ENCODE assay signal across 8 cellular contexts in genomic region chr11:111512296-111513239, GRCh38. TPM values are rescaled to one million over a fixed set of nuclear protein-coding genes. Genes with fewer than 3 reads are reported as not detected.
A peak's percentile ranks its signal among the peaks of the same experiment; 100 is the strongest.
DNase-seq lines count a peak whose midpoint lies in the region; ATAC-seq and TF ChIP-seq lines count a peak whose summit lies in the region.

Gene BTG4 (minus strand): TSS chr11:111512386. CDS start chr11:111498776, 13,610 bp downstream.

- H3K27ac Mint-ChIP-seq in neural crest cell (ENCODE audit: unreplicated experiment): no peak within 1 kb of the TSS

- no peak for TF ChIP-seq EP300 in esophagus muscularis mucosa (IDR thresholded peaks at IDR 0.05)

- intact Hi-C loops in esophagus muscularis mucosa (cut with DNase I): no loop called here

- no peaks in the 10 kb centered on the region for H3K9me3 Mint-ChIP-seq in neural crest cell

- 18% methylated on average over 19 of the region's 90 CpGs for WGBS in esophagus muscularis mucosa

- H3K27ac ChIP-seq in esophagus muscularis mucosa (replicated peaks in 1 of 4): no peak within 1 kb of the TSS

- TF ChIP-seq POLR2A in esophagus muscularis mucosa (IDR thresholded peaks at IDR 0.05; ENCODE audit: low read depth) (no peak), GM18505 (IDR thresholded peaks at IDR 0.05; ENCODE audit: borderline replicate concordance, extremely low read depth, insufficient read depth, insufficient read length) (no peak)

- H3K4me3 Mint-ChIP-seq in neural crest cell: peak within 1 kb of the TSS; percentile 75

- TF ChIP-seq CTCF in WI38 (IDR thresholded peaks at IDR 0.05; ENCODE audit: low read depth, low read length) (no peak), esophagus muscularis mucosa (IDR thresholded peaks at IDR 0.05) (no peak), neural crest cell (conservative IDR thresholded peaks at IDR 0.05) (no peak)

- DNase-seq in activated CD4-positive, CD25-positive, alpha-beta regulatory T cell (lab: John Stamatoyannopoulos, UW): no peak
- DNase-seq in esophagus muscularis mucosa (ENCODE audit: extremely low spot score) (no peak), neural crest cell (ENCODE audit: low read depth, low spot score) (peak; percentile 26), HCEC 1CT (no peak), NCI-H1092 treated with DMSO at 0.1 percent for 48 hours (lab: John Stamatoyannopoulos, UW) (no peak)

- peak; percentile 48 to 61 for ATAC-seq in activated CD4-positive, CD25-positive, alpha-beta regulatory T cell treated with anti-CD3 and anti-CD28 coated beads, Interleukin-2, amount 50 U/mL, for 24 hours
- ATAC-seq in GM18505 (IDR thresholded peaks at IDR 0.05; ENCODE audit: unreplicated experiment): no peak

- H3K27me3 Mint-ChIP-seq in neural crest cell (ENCODE audit: low read depth): peaks cover 59% of the 10 kb centered on the region

- no peaks in the 10 kb centered on the region for H3K36me3 Mint-ChIP-seq in neural crest cell (ENCODE audit: low read depth)

- H3K4me3 ChIP-seq in WI38 (ENCODE audit: low read depth, low read length) (peak within 1 kb of the TSS; percentile 36), esophagus muscularis mucosa (peak within 1 kb of the TSS; percentile 48 to 61 (median 50))

- H3K4me1 Mint-ChIP-seq in neural crest cell: peaks cover 8% of the 10 kb centered on the region

- H3K4me1 ChIP-seq in esophagus muscularis mucosa: peaks cover 12 to 20% (median 13%) of the 10 kb centered on the region in 4 donors

- H3K9me3 ChIP-seq in esophagus muscularis mucosa: no peaks in the 10 kb centered on the region

- H3K27me3 ChIP-seq in esophagus muscularis mucosa: peaks cover 5 to 58% (median 32%) of the 10 kb centered on the region in 4 donors

- no peaks in the 10 kb centered on the region for H3K36me3 ChIP-seq in esophagus muscularis mucosa

RNA-seq across cellular contexts. Expression of gene BTG4, which starts in this region (rescaled TPM):
- not detected for total RNA-seq in esophagus muscularis mucosa
- total RNA-seq in neural crest cell: not detected in 2 replicates

Comparison
In these comparisons a context has a peak if more than half of its experiments do, and no peak if none do; other contexts are left out.
1. Peak in DNase-seq in neural crest cell; RNA of the gene not detected or under 1 TPM.